18 cellular contexts compared by ENCODE assay signal in the genomic region with DNA sequence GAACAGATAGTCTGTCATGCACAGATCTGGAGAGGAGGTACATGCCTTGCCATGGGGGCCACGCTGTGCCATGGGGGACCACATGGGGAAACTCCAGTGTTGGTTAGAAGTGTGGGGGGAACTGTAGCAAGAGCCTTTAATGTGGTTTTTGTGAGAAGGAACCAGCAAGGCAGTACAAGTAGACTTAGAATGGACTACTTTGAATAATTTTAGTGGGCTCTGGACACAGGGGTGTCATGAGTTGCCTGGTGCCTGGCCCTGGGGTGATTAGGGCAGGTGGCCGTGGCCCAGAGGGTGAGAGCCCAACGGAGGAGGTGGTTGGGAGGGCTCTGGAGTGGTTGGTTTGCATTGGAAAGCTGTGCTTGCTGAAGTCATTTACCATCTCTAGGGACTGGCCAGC.
DNase-seq lines count a peak whose midpoint lies in the region; ATAC-seq and TF ChIP-seq lines count a peak whose summit lies in the region.
"Had no signal": no experiment of that assay in that cellular context is flagged by ENCODE, and none has a peak within 500 bp of the region (broad histone marks: within the 10 kb centered on the region; RNA-seq: fewer than 3 reads in every experiment).

No MANE protein-coding gene starts in this region.

- no peaks in the 10 kb centered on the region for H3K36me3 Mint-ChIP-seq in activated naive CD8-positive, alpha-beta T cell treated with anti-CD3 and anti-CD28 coated beads for 36 hours
- H3K36me3 Mint-ChIP-seq in activated naive CD8-positive, alpha-beta T cell treated with anti-CD3 and anti-CD28 coated beads, Interleukin-2, amount 50 U/mL, for 24 hours (ENCODE audit: low read depth), result no peaks in the 10 kb centered on the region
- H3K36me3 Mint-ChIP-seq: CD8-positive, alpha-beta memory T cell had no signal

- no peak for ATAC-seq in activated naive CD8-positive, alpha-beta T cell treated with anti-CD3 and anti-CD28 coated beads, Interleukin-2, amount 50 U/mL, for 24 hours
- peak; percentile 40 for ATAC-seq in GM21723 (IDR thresholded peaks at IDR 0.05; ENCODE audit: unreplicated experiment)
- peak; percentile 22 for ATAC-seq in HG03565 (IDR thresholded peaks at IDR 0.05; ENCODE audit: unreplicated experiment)
- no peak for ATAC-seq in HG03039 (IDR thresholded peaks at IDR 0.05; ENCODE audit: unreplicated experiment)

- no peak overlapping the region for H3K4me3 Mint-ChIP-seq in activated naive CD8-positive, alpha-beta T cell treated with anti-CD3 and anti-CD28 coated beads for 36 hours
- no peak overlapping the region for H3K4me3 Mint-ChIP-seq in activated naive CD8-positive, alpha-beta T cell treated with anti-CD3 and anti-CD28 coated beads, Interleukin-2, amount 50 U/mL, for 24 hours
- H3K4me3 Mint-ChIP-seq: CD8-positive, alpha-beta memory T cell; T-helper 1 cell treated with Interleukin-12 subunit alpha and Interleukin-12 subunit beta and Interleukin-4 antibody, amounts not matched to agents 30 μg/mL and 1 μg/mL, for 36 hours had no signal

- no peak for TF ChIP-seq POLR2A in erythroblast (IDR thresholded peaks at IDR 0.05; ENCODE audit: low read length)

- H3K9me3 Mint-ChIP-seq in activated naive CD8-positive, alpha-beta T cell treated with anti-CD3 and anti-CD28 coated beads for 36 hours, result peaks cover 4% of the 10 kb centered on the region
- H3K9me3 Mint-ChIP-seq in activated naive CD8-positive, alpha-beta T cell treated with anti-CD3 and anti-CD28 coated beads, Interleukin-2, amount 50 U/mL, for 24 hours, result peaks cover 4% of the 10 kb centered on the region
- H3K9me3 Mint-ChIP-seq: T-helper 1 cell treated with Interleukin-12 subunit alpha and Interleukin-12 subunit beta and Interleukin-4 antibody, amounts not matched to agents 30 μg/mL and 1 μg/mL, for 36 hours had no signal

- DNase-seq in activated naive CD8-positive, alpha-beta T cell treated with anti-CD3 and anti-CD28 coated beads for 36 hours, result peak; percentile 8
- no peak for DNase-seq in activated naive CD8-positive, alpha-beta T cell treated with anti-CD3 and anti-CD28 coated beads, Interleukin-2, amount 50 U/mL, for 24 hours
- DNase-seq in GM19240 (ENCODE audit: insufficient read length, low spot score) (no peak), erythroblast (lab: John Stamatoyannopoulos, UW) (no peak)
- DNase-seq in stimulated activated CD4-positive, alpha-beta T cell treated with anti-CD3 and anti-CD28 coated beads, Interleukin-4, amount 100 ng/mL, for 4 hours, result no peak
- DNase-seq: 8988T; CD8-positive, alpha-beta memory T cell; HCEC 1CT; MM.1S; NCI-H1105 treated with DMSO at 0.1 percent for 48 hours; NCI-H187; NCI-H446 treated with DMSO at 0.1 percent for 48 hours; NCI-H774; SHP77 had no signal

- H3K27ac Mint-ChIP-seq in activated naive CD8-positive, alpha-beta T cell treated with anti-CD3 and anti-CD28 coated beads for 36 hours, result no peak overlapping the region
- no peak overlapping the region for H3K27ac Mint-ChIP-seq in activated naive CD8-positive, alpha-beta T cell treated with anti-CD3 and anti-CD28 coated beads, Interleukin-2, amount 50 U/mL, for 24 hours
- H3K27ac Mint-ChIP-seq: T-helper 1 cell treated with Interleukin-12 subunit alpha and Interleukin-12 subunit beta and Interleukin-4 antibody, amounts not matched to agents 30 μg/mL and 1 μg/mL, for 36 hours had no signal

- H3K27me3 Mint-ChIP-seq in activated naive CD8-positive, alpha-beta T cell treated with anti-CD3 and anti-CD28 coated beads for 36 hours, result peaks cover 14% of the 10 kb centered on the region
- peaks cover 13% of the 10 kb centered on the region for H3K27me3 Mint-ChIP-seq in activated naive CD8-positive, alpha-beta T cell treated with anti-CD3 and anti-CD28 coated beads, Interleukin-2, amount 50 U/mL, for 24 hours

- H3K4me1 Mint-ChIP-seq in activated naive CD8-positive, alpha-beta T cell treated with anti-CD3 and anti-CD28 coated beads for 36 hours, result peaks cover 11% of the 10 kb centered on the region
- peaks cover 11% of the 10 kb centered on the region for H3K4me1 Mint-ChIP-seq in activated naive CD8-positive, alpha-beta T cell treated with anti-CD3 and anti-CD28 coated beads, Interleukin-2, amount 50 U/mL, for 24 hours

Comparison
In these comparisons a context has a peak if more than half of its experiments do, and no peak if none do; other contexts are left out.
1. ATAC-seq: peak in GM21723 (single experiment) and HG03565 (single experiment); none in activated naive CD8-positive, alpha-beta T cell treated with anti-CD3 and anti-CD28 coated beads, Interleukin-2, amount 50 U/mL, for 24 hours (single experiment) and HG03039 (single experiment).